In the genomic region with DNA sequence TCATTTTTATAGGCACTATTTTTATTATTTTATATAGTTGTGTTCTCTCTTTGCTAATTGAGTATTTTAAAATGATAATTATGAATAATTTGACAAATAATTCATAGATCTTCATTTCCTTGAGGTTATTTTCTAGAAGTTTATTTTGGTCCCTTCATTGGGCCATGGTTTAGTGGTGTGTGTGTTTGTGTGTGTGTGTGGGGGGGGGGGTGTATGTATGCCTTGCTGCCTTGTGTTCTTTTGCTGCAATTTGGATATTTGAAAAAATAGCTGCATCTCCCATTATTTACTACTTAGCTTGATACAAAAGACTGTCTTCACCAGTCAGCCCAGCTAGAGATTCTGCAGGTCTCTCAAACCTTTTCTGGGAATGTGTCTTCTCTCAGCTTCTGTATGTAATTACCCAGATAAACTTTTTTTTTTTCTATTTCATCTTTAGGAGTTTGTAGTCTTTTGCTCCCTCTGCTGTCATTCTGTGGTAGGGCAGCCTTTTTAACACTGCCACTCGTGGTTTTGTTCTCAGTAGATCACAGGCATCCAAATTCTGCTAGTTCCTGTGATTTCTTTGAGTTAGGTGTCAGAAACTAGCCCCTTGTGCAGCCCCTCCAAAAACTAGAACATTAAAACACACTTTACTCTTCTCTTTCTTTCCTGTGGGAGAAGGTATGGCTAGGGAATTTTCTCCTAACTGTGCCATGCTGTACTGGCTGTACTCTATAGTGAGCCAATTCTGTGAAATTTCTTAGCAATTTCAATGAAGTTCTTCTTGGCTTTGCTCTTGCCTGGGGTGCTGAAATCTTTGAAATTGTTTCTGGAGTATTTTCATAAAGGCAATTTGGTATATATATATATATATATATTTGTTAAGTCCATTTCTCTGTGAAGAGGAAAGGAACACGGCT, we compare ENCODE assay signal across 8 cellular contexts. TPM values are rescaled to one million over a fixed set of nuclear protein-coding genes. Genes with fewer than 3 reads are reported as not detected.
DNase-seq lines count a peak whose midpoint lies in the region; ATAC-seq and TF ChIP-seq lines count a peak whose summit lies in the region.
"Not testable (repeated sequence)": the region's sequence is repeated elsewhere in the genome, so short reads cannot be mapped to it uniquely, and the experiment has no call there.

No MANE protein-coding gene starts in this region.

- BruUV-seq in mammary epithelial cell (replicated peaks; lab: Mats Ljungman, UMichigan) = not testable (repeated sequence)

- not testable (repeated sequence) for H3K36me3 ChIP-seq in mammary epithelial cell (ENCODE audit: insufficient read depth, low read length)

- ATAC-seq in GM19397 (IDR thresholded peaks at IDR 0.05; ENCODE audit: unreplicated experiment) (peak; percentile 76), HG03066 (IDR thresholded peaks at IDR 0.05; ENCODE audit: low read depth, unreplicated experiment) (peak; percentile 71)

- not testable (repeated sequence) for H3K9me3 ChIP-seq in mammary epithelial cell (replicated peaks; ENCODE audit: insufficient read depth, low read length)

- H3K4me3 ChIP-seq in mammary epithelial cell (replicated peaks in 1 of 3; ENCODE audit: insufficient read depth in 1 of 3, low read depth in 2 of 3, low read length in 3 of 3) = not testable (repeated sequence)

- not testable (repeated sequence) for H3K27ac ChIP-seq in mammary epithelial cell (ENCODE audit: insufficient read depth, low read depth, low read length)

- intact Hi-C loops in mammary epithelial cell (cut with micrococcal nuclease) = loop anchor here (1.0 to 10.0 kb wide), 4 partner anchors 110 to 898 kb away; no protein-coding TSS in a partner anchor

- not testable (repeated sequence) for H3K9ac ChIP-seq in mammary epithelial cell (ENCODE audit: insufficient read depth, low read length)

- DNase-seq in DMS 273 treated with DMSO at 0.1 percent for 48 hours (lab: John Stamatoyannopoulos, UW) (peak; percentile 4), NCI-H146 (lab: John Stamatoyannopoulos, UW) (peak; percentile 71), SKM-1 (lab: John Stamatoyannopoulos, UW; ENCODE audit: unreplicated experiment) (peak; percentile 1), mammary epithelial cell (peak; percentile 31), inferior parietal cortex (ENCODE audit: extremely low spot score) (peak; percentile 51)
- peak; percentile 3 for DNase-seq in stimulated activated CD4-positive, alpha-beta T cell treated with anti-CD3 and anti-CD28 coated beads, Interleukin-12 subunit alpha, Interleukin-12 subunit beta, amount 100 ng/mL, for 4 hours

- not testable (repeated sequence) for H3K27me3 ChIP-seq in mammary epithelial cell (ENCODE audit: insufficient read depth, low read length)

- H4K20me1 ChIP-seq in mammary epithelial cell (ENCODE audit: insufficient read depth, low read length) = not testable (repeated sequence)

- in situ Hi-C loops in mammary epithelial cell (cut with MboI; ENCODE audit: low sequenced_read_pairs in 2 of 2) = loop anchor here in 1 of 2 donors (10.0 kb wide), 1 partner anchor 676 kb away; no protein-coding TSS in a partner anchor

- H3K4me2 ChIP-seq in mammary epithelial cell (ENCODE audit: insufficient read depth, low read depth, low read length) = not testable (repeated sequence)

- not testable (repeated sequence) for H2AFZ ChIP-seq in mammary epithelial cell (ENCODE audit: low read depth, low read length)

- not testable (repeated sequence) for H3K4me1 ChIP-seq in mammary epithelial cell (ENCODE audit: insufficient read depth, low read length)

- CTCF ChIA-PET in mammary epithelial cell (lab: Charles Lee; ENCODE audit: low non-redundant PET) = interaction anchor here (0.6 kb wide), 1 partner anchor 1370 kb away, joined by 4 read pairs; no protein-coding TSS in a partner anchor

- dilution Hi-C loops in mammary epithelial cell (cut with HindIII; ENCODE audit: low sequenced_read_pairs) = not testable (repeated sequence)

- TF ChIP-seq CTCF in mammary epithelial cell (conservative IDR thresholded peaks at IDR 0.05 in 1 of 2, IDR thresholded peaks at IDR 0.05 in 1 of 2; ENCODE audit: extremely low read depth in 1 of 2, insufficient read depth in 1 of 2, low read depth in 1 of 2, low read length in 2 of 2) = peak; percentile 41 to 63

- WGBS in mammary epithelial cell (ENCODE audit: low coverage, missing lambda C conversion rate) = 50% methylated on average over 2 of the region's 2 CpGs

- not testable (repeated sequence) for H3K79me2 ChIP-seq in mammary epithelial cell (ENCODE audit: insufficient read depth, low read length)

RNA-seq across cellular contexts. Expression of a gene that starts 44.1 kb away (rescaled TPM):
- not detected for total RNA-seq in mammary epithelial cell
- not detected for polyA plus RNA-seq in mammary epithelial cell
- not detected for polyA minus RNA-seq in mammary epithelial cell

Comparison
In these comparisons a context has a peak if more than half of its experiments do, and no peak if none do; other contexts are left out.
1. DNase-seq: peak in every context shown above with its lines; median percentile 71 in NCI-H146; 51 in inferior parietal cortex; 31 in mammary epithelial cell; 4 in DMS 273 treated with DMSO at 0.1 percent for 48 hours; 3 in stimulated activated CD4-positive, alpha-beta T cell treated with anti-CD3 and anti-CD28 coated beads, Interleukin-12 subunit alpha, Interleukin-12 subunit beta, amount 100 ng/mL, for 4 hours; 1 in SKM-1.